In the genomic region with DNA sequence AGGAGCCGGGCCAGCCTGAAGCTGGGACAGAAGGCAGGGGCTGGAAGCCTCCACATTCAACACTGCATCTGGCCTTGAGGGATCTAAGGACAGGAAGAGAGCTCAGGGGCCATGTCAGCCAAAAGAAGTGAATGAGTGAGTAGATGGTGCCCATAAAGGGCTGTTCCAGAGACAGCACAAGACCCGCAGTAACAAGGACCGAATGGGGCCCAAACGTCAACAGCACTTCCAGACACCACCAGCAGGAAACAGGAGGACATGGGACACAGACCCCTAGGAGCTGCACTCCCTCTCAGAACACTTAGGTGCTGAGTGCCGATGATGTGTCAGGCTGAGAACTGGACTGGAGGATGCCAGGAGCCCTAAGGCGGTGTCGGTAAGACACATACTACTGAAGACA, we compare ENCODE assay signal across 24 cellular contexts.
DNase-seq lines count a peak whose midpoint lies in the region; ATAC-seq, FAIRE-seq and TF ChIP-seq lines count a peak whose summit lies in the region.
"Had no signal": no experiment of that assay in that cellular context is flagged by ENCODE, and none has a peak within 500 bp of the region (broad histone marks: within the 10 kb centered on the region; RNA-seq: fewer than 3 reads in every experiment).

No MANE protein-coding gene starts in this region.

- H3K23ac ChIP-seq in H9 (ENCODE audit: insufficient read length, low read depth, low read length) (no peak overlapping the region), H1 (ENCODE audit: insufficient read length) (no peak overlapping the region)

- H3K23me2 ChIP-seq in H9 (ENCODE audit: insufficient read length, low read depth, low read length, poor library complexity, severe bottlenecking), result no peaks in the 10 kb centered on the region
- H3K23me2 ChIP-seq in H1 (ENCODE audit: low read depth, low read length), result no peaks in the 10 kb centered on the region; the same call in 1 of the 2 replicates

- H3K79me1 ChIP-seq in H9 (ENCODE audit: insufficient read depth, low read depth, low read length, poor library complexity, severe bottlenecking) (no peaks in the 10 kb centered on the region), H1 (ENCODE audit: low read depth, low read length) (peaks cover 7% of the 10 kb centered on the region; the same call in 1 of the 2 replicates)

- intact Hi-C loops in left cardiac atrium (cut with DNase I), result no loop called here

- no peak overlapping the region for H3K27ac ChIP-seq in H9 (ENCODE audit: insufficient read length, low read depth, low read length)
- no peak overlapping the region for H3K27ac ChIP-seq in H1 (ENCODE audit: low read depth, low read length)
- H3K27ac ChIP-seq: A549; BLaER1 treated with 17β-estradiol and CSF1 and Interleukin-3, amounts not matched to agents 10 nM and 100 nM had no signal

- POLR2A ChIA-PET in GM10248 (lab: Yijun Ruan, JAX) (no interaction called here), H1 (lab: Charles Lee; ENCODE audit: partially characterized antibody) (interaction anchor here (1.0 to 2.1 kb wide), 3 partner anchors 10 to 20 kb away, joined by 3 to 7 read pairs (median 3); no protein-coding TSS in a partner anchor)

- H3K27me3 ChIP-seq in H9 (ENCODE audit: insufficient read depth, low read length) (no peaks in the 10 kb centered on the region), H1 (replicated peaks in 1 of 4; ENCODE audit: control insufficient read depth in 3 of 4, extremely low read depth in 1 of 4, insufficient read depth in 3 of 4, low read length in 3 of 4) (peaks cover 0 to 2% (median 0%) of the 10 kb centered on the region in 4 experiments; a peak in 1 of 7 replicates)
- H3K27me3 ChIP-seq: BE2C; BLaER1 treated with 17β-estradiol and CSF1 and Interleukin-3, amounts not matched to agents 10 nM and 100 nM had no signal

- FAIRE-seq in H1 (lab: Jason Lieb, UNC), result no peak
- FAIRE-seq: A549, GM12892 had no signal

- peak overlapping the region in 2 of 3 experiments; percentile 40 to 65; a peak in 2 of 7 replicates for H3K27ac Mint-ChIP-seq in H9
- H3K27ac Mint-ChIP-seq in osteocyte (ENCODE audit: unreplicated experiment), result no peak overlapping the region
- H3K27ac Mint-ChIP-seq: CD4-positive, alpha-beta T cell had no signal

- H2BK5ac ChIP-seq in H9 (ENCODE audit: insufficient read length, low read length), result no peak overlapping the region
- H2BK5ac ChIP-seq in H1 (ENCODE audit: low read depth, low read length), result no peak overlapping the region

- H3K79me2 ChIP-seq in H9 (ENCODE audit: insufficient read depth, low read length), result peaks cover 3% of the 10 kb centered on the region; the same call in 1 of the 2 replicates
- peaks cover 8 to 23% of the 10 kb centered on the region in 2 experiments for H3K79me2 ChIP-seq in H1 (ENCODE audit: control insufficient read depth in 1 of 2, insufficient read depth in 2 of 2, low read length in 2 of 2)

- H2AK5ac ChIP-seq in H9 (ENCODE audit: insufficient read length, low read length) (no peak overlapping the region), H1 (ENCODE audit: low read depth, low read length) (no peak overlapping the region)

- no CpG with 5 or more reads among the region's 7 CpGs for WGBS in H9 (ENCODE audit: extremely low coverage, insufficient read length, low lambda C conversion rate)
- 76% methylated on average over 7 of the region's 7 CpGs; no CpG with 5 or more reads in 1 of the 2 experiments for WGBS in H1 (ENCODE audit: extremely low coverage in 1 of 2, insufficient coverage in 1 of 2, insufficient read length in 1 of 2, insufficient replicate concordance in 2 of 2, low coverage in 1 of 2, low lambda C conversion rate in 2 of 2, missing lambda C conversion rate in 1 of 2), 2 experiments

- H3K36me3 ChIP-seq in H1 (ENCODE audit: control insufficient read depth in 2 of 4, insufficient read depth in 4 of 4, low read length in 3 of 4), result peaks cover 0 to 36% (median 12%) of the 10 kb centered on the region in 4 experiments; a peak in 5 of 8 replicates
- H3K36me3 ChIP-seq: BE2C had no signal

- H4K20me1 ChIP-seq in H9 (ENCODE audit: control insufficient read depth, insufficient read depth, insufficient read length), result no peaks in the 10 kb centered on the region
- H4K20me1 ChIP-seq in H1 (replicated peaks in 1 of 2; ENCODE audit: control insufficient read depth in 1 of 2, insufficient read depth in 2 of 2, low read length in 2 of 2), result peaks cover 0 to 2% of the 10 kb centered on the region in 2 experiments
- H4K20me1 ChIP-seq: BLaER1 treated with 17β-estradiol and CSF1 and Interleukin-3, amounts not matched to agents 10 nM and 100 nM had no signal

- H3K4ac ChIP-seq in H9 (ENCODE audit: low read depth, low read length) (no peak overlapping the region), H1 (replicated peaks; ENCODE audit: insufficient read length, low read depth, low read length) (no peak overlapping the region)

- peak; percentile 1 for DNase-seq in GM10248 (ENCODE audit: extremely low spot score)
- DNase-seq in H9, result no peak
- DNase-seq in H1 (ENCODE audit: low read depth in 1 of 2, low spot score in 2 of 2), result no peak
- peak; percentile 79 for DNase-seq in osteocyte (ENCODE audit: extremely low spot score, unreplicated experiment)
- no peak for DNase-seq in Kasumi-1 (lab: John Stamatoyannopoulos, UW)
- DNase-seq in left cardiac atrium, result no peak
- DNase-seq: 8988T; ACHN; AML-193; BE2C; Calu3; CD4-positive, alpha-beta T cell; COR-L47; DMS53; DMS79 treated with DMSO at 0.1 percent for 48 hours; GF-D8; GOT3; H7 had no signal

- no peak for ATAC-seq in GM18867 (IDR thresholded peaks at IDR 0.05; ENCODE audit: unreplicated experiment)
- no peak for ATAC-seq in left cardiac atrium
- ATAC-seq: A549, HCT116 had no signal

- H4K91ac ChIP-seq in H9 (ENCODE audit: insufficient read length, low read depth, low read length) (no peak overlapping the region), H1 (replicated peaks; ENCODE audit: insufficient read length, low read length) (no peak overlapping the region)

- H3K4me3 Mint-ChIP-seq in H9, result no peak overlapping the region
- no peak overlapping the region for H3K4me3 Mint-ChIP-seq in osteocyte (ENCODE audit: unreplicated experiment)
- H3K4me3 Mint-ChIP-seq: CD14-positive monocyte; CD4-positive, alpha-beta T cell had no signal

- H3K36me3 Mint-ChIP-seq in H9 (ENCODE audit: insufficient read depth in 1 of 3, low read depth in 3 of 3) (peaks cover 35 to 79% (median 53%) of the 10 kb centered on the region in 3 experiments), osteocyte (ENCODE audit: unreplicated experiment) (no peaks in the 10 kb centered on the region)
- H3K36me3 Mint-ChIP-seq: CD14-positive monocyte had no signal

- CTCF ChIA-PET in GM10248 (lab: Yijun Ruan, JAX) (no interaction called here), H1 (lab: Charles Lee; ENCODE audit: partially characterized antibody) (interaction anchor here (0.5 to 1.2 kb wide), 4 partner anchors 14 to 236 kb away, joined by 3 read pairs; no protein-coding TSS in a partner anchor)

- no peak overlapping the region for H2BK20ac ChIP-seq in H9 (ENCODE audit: low read depth, low read length, poor library complexity, severe bottlenecking)
- no peak overlapping the region for H2BK20ac ChIP-seq in H1 (ENCODE audit: low read length)

- H3K56ac ChIP-seq in H9 (ENCODE audit: insufficient read length, low read depth, low read length), result no peak overlapping the region
- no peak overlapping the region for H3K56ac ChIP-seq in H1 (replicated peaks; ENCODE audit: insufficient read length, low read depth, low read length)

- TF ChIP-seq POLR2A in H1 (IDR thresholded peaks at IDR 0.05; ENCODE audit: control extremely low read depth in 1 of 2, low read depth in 2 of 2, low read length in 2 of 2), result no peak

- H3K9ac ChIP-seq in H9 (ENCODE audit: extremely low read depth, insufficient read length, low read length) (no peak overlapping the region), H1 (replicated peaks in 1 of 4; ENCODE audit: extremely low read depth in 1 of 4, low read depth in 3 of 4, low read length in 3 of 4) (no peak overlapping the region)
- H3K9ac ChIP-seq: BLaER1 treated with 17β-estradiol and CSF1 and Interleukin-3, amounts not matched to agents 10 nM and 100 nM had no signal

- H4K5ac ChIP-seq in H9 (ENCODE audit: insufficient read length, low read depth, low read length) (no peak overlapping the region), H1 (ENCODE audit: insufficient read length, low read depth, low read length) (no peak overlapping the region)

- peaks cover 23 to 44% of the 10 kb centered on the region in 2 experiments for H3K9me3 Mint-ChIP-seq in H9
- peaks cover 10% of the 10 kb centered on the region for H3K9me3 Mint-ChIP-seq in osteocyte (ENCODE audit: unreplicated experiment)

- H4K8ac ChIP-seq in H9 (replicated peaks; ENCODE audit: insufficient read length, low read depth, low read length) (no peak overlapping the region), H1 (ENCODE audit: extremely low read depth, insufficient read depth, low read length) (no peak overlapping the region)

- no peak overlapping the region for H3K4me2 ChIP-seq in H9 (ENCODE audit: insufficient read depth, insufficient read length, low read length)
- no peak overlapping the region for H3K4me2 ChIP-seq in H1 (ENCODE audit: insufficient read depth in 1 of 2, low read depth in 2 of 2, low read length in 2 of 2)
- H3K4me2 ChIP-seq: A549; BLaER1 treated with 17β-estradiol and CSF1 and Interleukin-3, amounts not matched to agents 10 nM and 100 nM had no signal

- no peak for TF ChIP-seq RAD21 in H1 (IDR thresholded peaks at IDR 0.05 in 1 of 2, conservative IDR thresholded peaks at IDR 0.05 in 1 of 2; ENCODE audit: low read depth in 2 of 2, low read length in 2 of 2)

- H2BK12ac ChIP-seq in H9 (ENCODE audit: insufficient read length, low read depth, low read length) (no peak overlapping the region), H1 (ENCODE audit: low read depth, low read length) (no peak overlapping the region)

- TF ChIP-seq EP300 in H1 (IDR thresholded peaks at IDR 0.05; ENCODE audit: borderline replicate concordance in 1 of 2, low read depth in 2 of 2, low read length in 2 of 2), result no peak

- H3K9me3 ChIP-seq in H9 (ENCODE audit: control insufficient read depth, low read depth, low read length), result peaks cover 24% of the 10 kb centered on the region
- H3K9me3 ChIP-seq in H1 (ENCODE audit: insufficient read depth in 2 of 2, low read depth in 1 of 2, low read length in 1 of 2), result peaks cover 21 to 26% of the 10 kb centered on the region in 2 experiments
- H3K9me3 ChIP-seq: BE2C had no signal

- TF ChIP-seq CTCF in GM10248 (IDR thresholded peaks at IDR 0.05; ENCODE audit: control extremely low read depth, extremely low read depth, low read depth, missing control alignments) (no peak), H9 (conservative IDR thresholded peaks at IDR 0.05) (0 out of 3 replicates have a peak, but pooled peaks have one; percentile 15), H1 (IDR thresholded peaks at IDR 0.05; ENCODE audit: control extremely low read depth in 1 of 3, insufficient read depth in 1 of 3, low read depth in 1 of 3, low read length in 3 of 3) (peak in 2 of 3 experiments; percentile 3 to 17; a peak in 2 of 4 replicates), osteocyte (IDR thresholded peaks at IDR 0.05) (no peak)

- H2BK120ac ChIP-seq in H9 (ENCODE audit: low read depth, low read length, poor library complexity, severe bottlenecking) (no peak overlapping the region), H1 (replicated peaks; ENCODE audit: low read depth, low read length) (no peak overlapping the region)

- H3K18ac ChIP-seq in H9 (ENCODE audit: insufficient read length, low read depth, low read length) (no peak overlapping the region), H1 (ENCODE audit: extremely low read depth, low read length) (no peak overlapping the region)

- H3K27me3 Mint-ChIP-seq in H9 (ENCODE audit: low read depth), result no peaks in the 10 kb centered on the region
- peaks cover 16% of the 10 kb centered on the region for H3K27me3 Mint-ChIP-seq in osteocyte (ENCODE audit: unreplicated experiment)

- no peak overlapping the region for H3T11ph ChIP-seq in H9 (ENCODE audit: low read length)

- H3K4me1 Mint-ChIP-seq in H9 (peaks cover 3 to 9% of the 10 kb centered on the region in 2 experiments; a peak in 3 of 4 replicates), osteocyte (ENCODE audit: unreplicated experiment) (no peaks in the 10 kb centered on the region)
- H3K4me1 Mint-ChIP-seq: CD14-positive monocyte had no signal

- H3K4me3 ChIP-seq in H1 (ENCODE audit: extremely low read depth in 1 of 4, insufficient read depth in 2 of 4, low read depth in 3 of 4, low read length in 4 of 4), result no peak overlapping the region
- H3K4me3 ChIP-seq: A549; BLaER1 treated with 17β-estradiol and CSF1 and Interleukin-3, amounts not matched to agents 10 nM and 100 nM had no signal

- no peak overlapping the region for H3K14ac ChIP-seq in H9 (ENCODE audit: insufficient read depth, low read length)
- H3K14ac ChIP-seq in H1 (ENCODE audit: insufficient read length), result no peak overlapping the region

- H2BK15ac ChIP-seq in H9 (ENCODE audit: low read depth, low read length) (no peak overlapping the region), H1 (ENCODE audit: low read length) (no peak overlapping the region)

- H2AFZ ChIP-seq in H9 (ENCODE audit: low read length) (no peak overlapping the region), H1 (ENCODE audit: low read length) (no peak overlapping the region)

- H3K4me1 ChIP-seq in H9 (ENCODE audit: insufficient read depth, low read length) (no peaks in the 10 kb centered on the region), H1 (replicated peaks in 1 of 4; ENCODE audit: control insufficient read depth in 3 of 4, insufficient read depth in 4 of 4, low read length in 3 of 4) (no peaks in the 10 kb centered on the region)
- H3K4me1 ChIP-seq: A549; BE2C; BLaER1 treated with 17β-estradiol and CSF1 and Interleukin-3, amounts not matched to agents 10 nM and 100 nM had no signal

Comparison
In these comparisons a context has a peak if more than half of its experiments do, and no peak if none do; other contexts are left out.
1. DNase-seq: peak in GM10248 (single experiment) and osteocyte (single experiment); none in H9 (single experiment), H1 (0 of 2), Kasumi-1 (0 of 2) and left cardiac atrium (single experiment).
2. CTCF ChIP-seq: peak in H9 (single experiment) and H1 (2 of 3); none in GM10248 (single experiment) and osteocyte (single experiment).